In genomic region chr2:219251656-219252055, GRCh38 we compare ENCODE assay signal across 1 cellular context.
TF ChIP-seq lines count a peak whose summit lies in the region.

No MANE protein-coding gene starts in this region.

TF ChIP-seq in GM23338, 12 proteins besides CTCF, POLR2A, EP300 and RAD21 (continued from another document):
- TF ChIP-seq ZNF462 (CRISPR knock-in tag; IDR thresholded peaks at IDR 0.05) (no peak), ZNF114 (CRISPR knock-in tag; IDR thresholded peaks at IDR 0.05) (no peak), REST (IDR thresholded peaks at IDR 0.05; ENCODE audit: unreplicated experiment) (no peak), ZNF331 (CRISPR knock-in tag; IDR thresholded peaks at IDR 0.05; ENCODE audit: low read depth) (no peak), STAT1 (IDR thresholded peaks at IDR 0.05; ENCODE audit: unreplicated experiment) (no peak), EZH2phosphoT487 (IDR thresholded peaks at IDR 0.05; ENCODE audit: unreplicated experiment) (no peak), EZH2 (IDR thresholded peaks at IDR 0.05; ENCODE audit: low read depth, unreplicated experiment) (no peak), CREB1 (CRISPR knock-in tag; IDR thresholded peaks at IDR 0.05; ENCODE audit: low read depth) (no peak), JUNB (IDR thresholded peaks at IDR 0.05; ENCODE audit: unreplicated experiment) (no peak), ETS1 (IDR thresholded peaks at IDR 0.05) (no peak)
